In genomic region chr20:23778676-23779075, GRCh38 we compare ENCODE assay signal across 15 cellular contexts. TPM values are rescaled to one million over a fixed set of nuclear protein-coding genes. Genes with fewer than 3 reads are reported as not detected.
DNase-seq lines count a peak whose midpoint lies in the region; TF ChIP-seq lines count a peak whose summit lies in the region.
"Not testable (repeated sequence)": the region's sequence is repeated elsewhere in the genome, so short reads cannot be mapped to it uniquely, and the experiment has no call there.
"Had no signal": no experiment of that assay in that cellular context is flagged by ENCODE, and none has a peak within 500 bp of the region (broad histone marks: within the 10 kb centered on the region; RNA-seq: fewer than 3 reads in every experiment).

No MANE protein-coding gene starts in this region.

- not testable (repeated sequence) for H3K9ac ChIP-seq in mammary epithelial cell (ENCODE audit: insufficient read depth, low read length)

- H2AFZ ChIP-seq in mammary epithelial cell (ENCODE audit: low read depth, low read length) = not testable (repeated sequence)

- intact Hi-C loops in mammary epithelial cell (cut with micrococcal nuclease) = not testable (repeated sequence)

- CTCF ChIA-PET in mammary epithelial cell (lab: Charles Lee; ENCODE audit: low non-redundant PET) = not testable (repeated sequence)

- H4K20me1 ChIP-seq in mammary epithelial cell (ENCODE audit: insufficient read depth, low read length) = not testable (repeated sequence)

- H3K79me2 ChIP-seq in mammary epithelial cell (ENCODE audit: insufficient read depth, low read length) = not testable (repeated sequence)

- not testable (repeated sequence) for H3K36me3 ChIP-seq in mammary epithelial cell (ENCODE audit: insufficient read depth, low read length)

- dilution Hi-C loops in mammary epithelial cell (cut with HindIII; ENCODE audit: low sequenced_read_pairs) = not testable (repeated sequence)

- H3K4me3 ChIP-seq in AG10803 (ENCODE audit: low read length); mammary epithelial cell (replicated peaks in 1 of 3; ENCODE audit: insufficient read depth in 1 of 3, low read depth in 2 of 3, low read length in 3 of 3); fibroblast of mammary gland (ENCODE audit: control insufficient read depth, low read depth, low read length); foreskin fibroblast (ENCODE audit: low read depth in 1 of 2, low read length in 2 of 2): not testable (repeated sequence)

- in situ Hi-C loops in mammary epithelial cell (cut with MboI; ENCODE audit: low sequenced_read_pairs in 2 of 2) = not testable (repeated sequence)

- TF ChIP-seq CTCF in AG10803 (conservative IDR thresholded peaks at IDR 0.05; ENCODE audit: low read length); mammary epithelial cell (conservative IDR thresholded peaks at IDR 0.05 in 1 of 2, IDR thresholded peaks at IDR 0.05 in 1 of 2; ENCODE audit: extremely low read depth in 1 of 2, insufficient read depth in 1 of 2, low read depth in 1 of 2, low read length in 2 of 2); fibroblast of mammary gland (conservative IDR thresholded peaks at IDR 0.05; ENCODE audit: control insufficient read depth, insufficient read depth, low read depth, low read length); foreskin fibroblast (IDR thresholded peaks at IDR 0.05; ENCODE audit: low read depth, low read length): not testable (repeated sequence)

- not testable (repeated sequence) for H3K4me2 ChIP-seq in mammary epithelial cell (ENCODE audit: insufficient read depth, low read depth, low read length)

- H3K27me3 ChIP-seq in mammary epithelial cell (ENCODE audit: insufficient read depth, low read length) = not testable (repeated sequence)

- BruUV-seq in mammary epithelial cell (replicated peaks; lab: Mats Ljungman, UMichigan) = not testable (repeated sequence)

- not testable (repeated sequence) for H3K27ac ChIP-seq in mammary epithelial cell (ENCODE audit: insufficient read depth, low read depth, low read length)

- not testable (repeated sequence) for H3K9me3 ChIP-seq in mammary epithelial cell (replicated peaks; ENCODE audit: insufficient read depth, low read length)

- DNase-seq in AG10803 (ENCODE audit: low read depth) (peak; percentile 29), ELR (ENCODE audit: low read depth) (peak; percentile 10), M059J (ENCODE audit: low read depth) (peak; percentile 25), mammary epithelial cell (peak; percentile 16), fibroblast of mammary gland (ENCODE audit: low read depth) (peak; percentile 54), foreskin fibroblast (peak; percentile 10 to 44), myocyte (ENCODE audit: low read depth) (peak; percentile 2)

- not testable (repeated sequence) for H3K4me1 ChIP-seq in mammary epithelial cell (ENCODE audit: insufficient read depth, low read length)

RNA-seq across cellular contexts. Expression of gene CST1, which starts 27.9 kb away (rescaled TPM):
- 2.6 and 5.0 TPM in 2 replicates for total RNA-seq in M059J (2014; rRNA removed; shearing (Covaris generic))
- total RNA-seq in mammary epithelial cell (not detected), myocyte (not detected in 2 replicates)
- polyA plus RNA-seq in mammary epithelial cell = not detected
- not detected for polyA minus RNA-seq in mammary epithelial cell
- polyA plus RNA-seq in myocyte (2012) = 0.43 TPM
- total RNA-seq: CD4-positive, alpha-beta T cell; G401; GM12878; HepG2 had no signal
- polyA plus RNA-seq: GM12878, IgD-negative memory B cell had no signal

RNA-seq across cellular contexts. Expression of gene CST2, which starts 47.9 kb away (rescaled TPM):
- total RNA-seq in M059J (2014; rRNA removed; shearing (Covaris generic)) = not detected in 2 replicates
- not detected for total RNA-seq in mammary epithelial cell
- not detected for polyA plus RNA-seq in mammary epithelial cell
- polyA minus RNA-seq in mammary epithelial cell = not detected
- total RNA-seq in myocyte = not detected in 2 replicates
- polyA plus RNA-seq in myocyte (2012) = not detected
- total RNA-seq: Caco-2; CD4-positive, alpha-beta T cell; G401; GM12878; H1; H9; HepG2 had no signal
- polyA plus RNA-seq: GM12878, H1, HepG2, IgD-negative memory B cell had no signal

Comparison
In these comparisons a context has a peak if more than half of its experiments do, and no peak if none do; other contexts are left out.
1. DNase-seq: peak in every context shown above with its lines; median percentile 54 in fibroblast of mammary gland; 29 in AG10803; 27 in foreskin fibroblast; 25 in M059J; 16 in mammary epithelial cell; 10 in ELR; 2 in myocyte.